2 cellular contexts compared by ENCODE assay signal in the genomic region with DNA sequence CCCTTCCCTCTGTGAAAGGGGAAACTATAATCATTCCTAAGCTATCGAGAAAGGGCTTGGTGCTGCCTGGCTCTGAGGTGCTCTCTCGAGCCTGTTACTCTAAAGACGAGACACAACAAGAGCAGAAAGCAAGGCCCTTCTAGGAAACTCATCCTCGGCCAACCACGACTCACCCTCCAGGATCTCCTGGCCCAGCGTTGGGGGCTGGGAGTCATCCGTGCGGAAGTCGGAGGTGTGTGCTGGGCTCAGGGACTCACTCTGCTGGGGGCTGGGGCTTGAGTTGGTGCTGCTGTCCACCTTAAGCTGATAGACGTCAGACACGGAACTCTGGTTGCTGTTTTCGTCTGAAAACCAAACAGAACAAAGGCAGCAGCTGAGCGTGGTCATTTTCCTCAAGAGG.
TF ChIP-seq lines count a peak whose summit lies in the region.

No MANE protein-coding gene starts in this region.

TF ChIP-seq in SK-N-SH, 30 proteins besides CTCF, POLR2A, EP300 and RAD21 (continued from another document):
- TF ChIP-seq POLR2AphosphoS5 (IDR thresholded peaks at IDR 0.05; ENCODE audit: low read depth, low read length), result no peak
- TF ChIP-seq GABPA (IDR thresholded peaks at IDR 0.05; ENCODE audit: low read depth), result no peak
- no peak for TF ChIP-seq MXI1 (IDR thresholded peaks at IDR 0.05; ENCODE audit: low read depth, low read length)
- no peak for TF ChIP-seq SIN3A (IDR thresholded peaks at IDR 0.05; ENCODE audit: borderline replicate concordance, low read depth, low read length)
- no peak for TF ChIP-seq NFIC (IDR thresholded peaks at IDR 0.05; ENCODE audit: borderline replicate concordance)
- no peak for TF ChIP-seq JUND (IDR thresholded peaks at IDR 0.05)
- TF ChIP-seq, protein P1, sequence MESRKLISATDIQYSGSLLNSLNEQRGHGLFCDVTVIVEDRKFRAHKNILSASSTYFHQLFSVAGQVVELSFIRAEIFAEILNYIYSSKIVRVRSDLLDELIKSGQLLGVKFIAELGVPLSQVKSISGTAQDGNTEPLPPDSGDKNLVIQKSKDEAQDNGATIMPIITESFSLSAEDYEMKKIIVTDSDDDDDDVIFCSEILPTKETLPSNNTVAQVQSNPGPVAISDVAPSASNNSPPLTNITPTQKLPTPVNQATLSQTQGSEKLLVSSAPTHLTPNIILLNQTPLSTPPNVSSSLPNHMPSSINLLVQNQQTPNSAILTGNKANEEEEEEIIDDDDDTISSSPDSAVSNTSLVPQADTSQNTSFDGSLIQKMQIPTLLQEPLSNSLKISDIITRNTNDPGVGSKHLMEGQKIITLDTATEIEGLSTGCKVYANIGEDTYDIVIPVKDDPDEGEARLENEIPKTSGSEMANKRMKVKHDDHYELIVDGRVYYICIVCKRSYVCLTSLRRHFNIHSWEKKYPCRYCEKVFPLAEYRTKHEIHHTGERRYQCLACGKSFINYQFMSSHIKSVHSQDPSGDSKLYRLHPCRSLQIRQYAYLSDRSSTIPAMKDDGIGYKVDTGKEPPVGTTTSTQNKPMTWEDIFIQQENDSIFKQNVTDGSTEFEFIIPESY (IDR thresholded peaks at IDR 0.05; ENCODE audit: borderline replicate concordance, low read depth), result no peak
- TF ChIP-seq, protein P2, sequence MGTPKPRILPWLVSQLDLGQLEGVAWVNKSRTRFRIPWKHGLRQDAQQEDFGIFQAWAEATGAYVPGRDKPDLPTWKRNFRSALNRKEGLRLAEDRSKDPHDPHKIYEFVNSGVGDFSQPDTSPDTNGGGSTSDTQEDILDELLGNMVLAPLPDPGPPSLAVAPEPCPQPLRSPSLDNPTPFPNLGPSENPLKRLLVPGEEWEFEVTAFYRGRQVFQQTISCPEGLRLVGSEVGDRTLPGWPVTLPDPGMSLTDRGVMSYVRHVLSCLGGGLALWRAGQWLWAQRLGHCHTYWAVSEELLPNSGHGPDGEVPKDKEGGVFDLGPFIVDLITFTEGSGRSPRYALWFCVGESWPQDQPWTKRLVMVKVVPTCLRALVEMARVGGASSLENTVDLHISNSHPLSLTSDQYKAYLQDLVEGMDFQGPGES (IDR thresholded peaks at IDR 0.05; ENCODE audit: low read depth, low read length), result no peak
- TF ChIP-seq SMC3 (IDR thresholded peaks at IDR 0.05; ENCODE audit: low read depth, low read length), result no peak
- TF ChIP-seq, protein P3, sequence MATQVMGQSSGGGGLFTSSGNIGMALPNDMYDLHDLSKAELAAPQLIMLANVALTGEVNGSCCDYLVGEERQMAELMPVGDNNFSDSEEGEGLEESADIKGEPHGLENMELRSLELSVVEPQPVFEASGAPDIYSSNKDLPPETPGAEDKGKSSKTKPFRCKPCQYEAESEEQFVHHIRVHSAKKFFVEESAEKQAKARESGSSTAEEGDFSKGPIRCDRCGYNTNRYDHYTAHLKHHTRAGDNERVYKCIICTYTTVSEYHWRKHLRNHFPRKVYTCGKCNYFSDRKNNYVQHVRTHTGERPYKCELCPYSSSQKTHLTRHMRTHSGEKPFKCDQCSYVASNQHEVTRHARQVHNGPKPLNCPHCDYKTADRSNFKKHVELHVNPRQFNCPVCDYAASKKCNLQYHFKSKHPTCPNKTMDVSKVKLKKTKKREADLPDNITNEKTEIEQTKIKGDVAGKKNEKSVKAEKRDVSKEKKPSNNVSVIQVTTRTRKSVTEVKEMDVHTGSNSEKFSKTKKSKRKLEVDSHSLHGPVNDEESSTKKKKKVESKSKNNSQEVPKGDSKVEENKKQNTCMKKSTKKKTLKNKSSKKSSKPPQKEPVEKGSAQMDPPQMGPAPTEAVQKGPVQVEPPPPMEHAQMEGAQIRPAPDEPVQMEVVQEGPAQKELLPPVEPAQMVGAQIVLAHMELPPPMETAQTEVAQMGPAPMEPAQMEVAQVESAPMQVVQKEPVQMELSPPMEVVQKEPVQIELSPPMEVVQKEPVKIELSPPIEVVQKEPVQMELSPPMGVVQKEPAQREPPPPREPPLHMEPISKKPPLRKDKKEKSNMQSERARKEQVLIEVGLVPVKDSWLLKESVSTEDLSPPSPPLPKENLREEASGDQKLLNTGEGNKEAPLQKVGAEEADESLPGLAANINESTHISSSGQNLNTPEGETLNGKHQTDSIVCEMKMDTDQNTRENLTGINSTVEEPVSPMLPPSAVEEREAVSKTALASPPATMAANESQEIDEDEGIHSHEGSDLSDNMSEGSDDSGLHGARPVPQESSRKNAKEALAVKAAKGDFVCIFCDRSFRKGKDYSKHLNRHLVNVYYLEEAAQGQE (IDR thresholded peaks at IDR 0.05; ENCODE audit: low read depth, low read length), result no peak

TF ChIP-seq in SK-N-SH treated with all-trans-retinoic acid at 6 μM for 48 hours, 23 proteins besides CTCF, POLR2A, EP300 and RAD21 (continued from another document):
- TF ChIP-seq ZNF565 (CRISPR knock-in tag; conservative IDR thresholded peaks at IDR 0.05; ENCODE audit: low read depth) (no peak), CSDC2 (CRISPR knock-in tag; IDR thresholded peaks at IDR 0.05) (no peak), ZFP3 (CRISPR knock-in tag; IDR thresholded peaks at IDR 0.05) (no peak), ISL1 (CRISPR knock-in tag; IDR thresholded peaks at IDR 0.05) (no peak), TOX (CRISPR knock-in tag; IDR thresholded peaks at IDR 0.05; ENCODE audit: borderline replicate concordance) (no peak)
- TF ChIP-seq, protein P4, sequence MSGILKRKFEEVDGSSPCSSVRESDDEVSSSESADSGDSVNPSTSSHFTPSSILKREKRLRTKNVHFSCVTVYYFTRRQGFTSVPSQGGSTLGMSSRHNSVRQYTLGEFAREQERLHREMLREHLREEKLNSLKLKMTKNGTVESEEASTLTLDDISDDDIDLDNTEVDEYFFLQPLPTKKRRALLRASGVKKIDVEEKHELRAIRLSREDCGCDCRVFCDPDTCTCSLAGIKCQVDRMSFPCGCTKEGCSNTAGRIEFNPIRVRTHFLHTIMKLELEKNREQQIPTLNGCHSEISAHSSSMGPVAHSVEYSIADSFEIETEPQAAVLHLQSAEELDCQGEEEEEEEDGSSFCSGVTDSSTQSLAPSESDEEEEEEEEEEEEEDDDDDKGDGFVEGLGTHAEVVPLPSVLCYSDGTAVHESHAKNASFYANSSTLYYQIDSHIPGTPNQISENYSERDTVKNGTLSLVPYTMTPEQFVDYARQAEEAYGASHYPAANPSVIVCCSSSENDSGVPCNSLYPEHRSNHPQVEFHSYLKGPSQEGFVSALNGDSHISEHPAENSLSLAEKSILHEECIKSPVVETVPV (CRISPR knock-in tag; IDR thresholded peaks at IDR 0.05), result no peak
TF ChIP-seq in SK-N-SH treated with all-trans-retinoic acid at 6 μM for 48 hours: peak in this region for 0.
